In genomic region chr6:170438402-170438753, GRCh38 we compare ENCODE assay signal across 8 cellular contexts.
DNase-seq lines count a peak whose midpoint lies in the region; ATAC-seq and TF ChIP-seq lines count a peak whose summit lies in the region.

No MANE protein-coding gene starts in this region.

- H3K4me3 Mint-ChIP-seq in stimulated activated naive CD8-positive, alpha-beta T cell treated with anti-CD3 and anti-CD28 coated beads, Interleukin-15, Interleukin-2, amounts not matched to agents 100 ng/mL and 50 ng/mL, for 24 hours = peak overlapping the region; percentile 30

- peaks cover 5% of the 10 kb centered on the region for H3K9me3 Mint-ChIP-seq in stimulated activated naive CD8-positive, alpha-beta T cell treated with anti-CD3 and anti-CD28 coated beads, Interleukin-15, Interleukin-2, amounts not matched to agents 100 ng/mL and 50 ng/mL, for 24 hours

- intact Hi-C loops in mucosa of descending colon (cut with DNase I, micrococcal nuclease) = no loop called here

- H3K27ac Mint-ChIP-seq in stimulated activated naive CD8-positive, alpha-beta T cell treated with anti-CD3 and anti-CD28 coated beads, Interleukin-15, Interleukin-2, amounts not matched to agents 100 ng/mL and 50 ng/mL, for 24 hours = no peak overlapping the region

- peaks cover 4% of the 10 kb centered on the region for H3K36me3 Mint-ChIP-seq in stimulated activated naive CD8-positive, alpha-beta T cell treated with anti-CD3 and anti-CD28 coated beads, Interleukin-15, Interleukin-2, amounts not matched to agents 100 ng/mL and 50 ng/mL, for 24 hours (ENCODE audit: low read depth)

- TF ChIP-seq CTCF in VCaP (conservative IDR thresholded peaks at IDR 0.05) (no peak), mucosa of descending colon (IDR thresholded peaks at IDR 0.05) (no peak)

- H3K27me3 Mint-ChIP-seq in stimulated activated naive CD8-positive, alpha-beta T cell treated with anti-CD3 and anti-CD28 coated beads, Interleukin-15, Interleukin-2, amounts not matched to agents 100 ng/mL and 50 ng/mL, for 24 hours = peaks cover 17% of the 10 kb centered on the region

- no peaks in the 10 kb centered on the region for H3K9me3 ChIP-seq in mucosa of descending colon

- no peaks in the 10 kb centered on the region for H3K4me1 ChIP-seq in mucosa of descending colon (ENCODE audit: low read depth)

- DNase-seq in A172 (ENCODE audit: low spot score) = peak; percentile 97
- DNase-seq in NCI-H1694 treated with DMSO at 0.1 percent for 48 hours (lab: John Stamatoyannopoulos, UW) = peak; percentile 97
- DNase-seq in epithelial cell of prostate (ENCODE audit: low read depth, low spot score) = peak; percentile 98
- peak; percentile 79 to 92 (median 87) for DNase-seq in mucosa of descending colon

- H3K36me3 ChIP-seq in mucosa of descending colon (ENCODE audit: low read depth) = no peaks in the 10 kb centered on the region

- H3K4me1 Mint-ChIP-seq in stimulated activated naive CD8-positive, alpha-beta T cell treated with anti-CD3 and anti-CD28 coated beads, Interleukin-15, Interleukin-2, amounts not matched to agents 100 ng/mL and 50 ng/mL, for 24 hours (ENCODE audit: low read depth) = peaks cover 6% of the 10 kb centered on the region

- H3K27ac ChIP-seq in VCaP (peak overlapping the region; percentile 40), epithelial cell of prostate (peak overlapping the region; percentile 42)

- no peak overlapping the region for H3K4me3 ChIP-seq in mucosa of descending colon

- ATAC-seq in GM18511 (IDR thresholded peaks at IDR 0.05; ENCODE audit: unreplicated experiment) = peak; percentile 99
- ATAC-seq in HG02938 (IDR thresholded peaks at IDR 0.05; ENCODE audit: unreplicated experiment) = peak; percentile 94
- peak; percentile 97 for ATAC-seq in mucosa of descending colon
